10 cellular contexts compared by ENCODE assay signal in the genomic region with DNA sequence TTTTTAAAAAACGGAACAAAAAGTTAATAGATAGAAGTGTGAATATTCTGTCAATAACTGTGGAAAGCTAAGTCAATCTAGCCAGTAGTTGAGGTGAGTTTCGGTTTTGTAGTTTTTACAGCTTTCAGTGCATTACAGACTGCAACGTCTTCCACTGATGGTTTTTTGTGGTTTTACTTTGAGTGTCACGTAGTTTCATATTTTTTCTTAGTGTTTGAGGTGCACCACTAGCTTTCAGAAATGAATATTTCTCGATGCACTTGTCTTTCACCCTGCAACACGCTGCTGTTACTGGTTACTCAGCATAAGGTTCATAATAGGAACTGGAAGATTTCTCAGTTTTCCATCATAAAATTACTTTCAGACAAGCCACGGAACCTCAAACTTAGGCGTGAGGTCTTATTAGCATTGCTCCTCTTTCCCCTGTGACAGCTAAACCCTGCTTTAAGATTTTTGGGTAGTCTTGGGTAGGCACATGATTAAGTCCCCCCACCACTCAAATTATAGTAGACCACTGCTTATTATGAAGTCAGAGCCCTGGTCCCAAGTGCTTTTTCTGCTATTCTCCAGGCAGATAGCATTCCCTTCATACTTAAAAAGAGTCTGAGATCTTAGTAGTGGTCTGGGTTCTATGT.
DNase-seq lines count a peak whose midpoint lies in the region; ATAC-seq and TF ChIP-seq lines count a peak whose summit lies in the region.
"Had no signal": no experiment of that assay in that cellular context is flagged by ENCODE, and none has a peak within 500 bp of the region (broad histone marks: within the 10 kb centered on the region; RNA-seq: fewer than 3 reads in every experiment).

No MANE protein-coding gene starts in this region.

- H4K20me1 ChIP-seq in OCI-LY1 (ENCODE audit: insufficient read depth, low read length): no peaks in the 10 kb centered on the region

- no peak overlapping the region for H3K14ac ChIP-seq in mesenchymal stem cell (ENCODE audit: low read length in 2 of 2)

- no peaks in the 10 kb centered on the region for H3K27me3 ChIP-seq in CD8-positive, alpha-beta memory T cell (ENCODE audit: insufficient read depth, low read length, poor library complexity, severe bottlenecking)
- no peaks in the 10 kb centered on the region for H3K27me3 ChIP-seq in OCI-LY1 (ENCODE audit: insufficient read depth, low read length)
- no peaks in the 10 kb centered on the region for H3K27me3 ChIP-seq in mesenchymal stem cell (ENCODE audit: control insufficient read depth in 1 of 2, insufficient read depth in 1 of 2, low read length in 2 of 2)
- H3K27me3 ChIP-seq: transverse colon had no signal

- H3K4me2 ChIP-seq in OCI-LY1 (ENCODE audit: low read length) (peak overlapping the region; percentile 47), mesenchymal stem cell (ENCODE audit: low read length, poor library complexity, severe bottlenecking) (no peak overlapping the region)

- H3K4me1 Mint-ChIP-seq in CD8-positive, alpha-beta memory T cell: peaks cover 16 to 39% (median 28%) of the 10 kb centered on the region in 3 donors

- no peak overlapping the region for H4K91ac ChIP-seq in mesenchymal stem cell (ENCODE audit: low read length)

- H2BK5ac ChIP-seq in mesenchymal stem cell (ENCODE audit: low read depth, low read length, poor library complexity, severe bottlenecking): no peak overlapping the region

- no peak overlapping the region; the same call in 1 of the 2 replicates for H3K9ac ChIP-seq in OCI-LY1 (ENCODE audit: low read length)
- H3K9ac ChIP-seq in mesenchymal stem cell (ENCODE audit: low read length): no peak overlapping the region

- no peaks in the 10 kb centered on the region for H3K9me2 ChIP-seq in OCI-LY1 (ENCODE audit: low read depth, low read length)

- no peak overlapping the region for H2BK120ac ChIP-seq in mesenchymal stem cell (ENCODE audit: low read depth, low read length)

- POLR2A ChIA-PET in CD8-positive, alpha-beta memory T cell (lab: Charles Lee): no interaction called here

- peaks cover 0 to 2% (median 0%) of the 10 kb centered on the region in 5 donors for H3K9me3 Mint-ChIP-seq in CD8-positive, alpha-beta memory T cell

- ATAC-seq in GM18907 (IDR thresholded peaks at IDR 0.05; ENCODE audit: unreplicated experiment): peak; percentile 98
- peak; percentile 96 for ATAC-seq in HG02798 (IDR thresholded peaks at IDR 0.05; ENCODE audit: poor library complexity, unreplicated experiment)

- no peak overlapping the region for H2BK15ac ChIP-seq in mesenchymal stem cell (ENCODE audit: low read depth, poor library complexity, severe bottlenecking)

- H2BK12ac ChIP-seq in mesenchymal stem cell (ENCODE audit: low read length in 2 of 2): no peak overlapping the region

- H3K23ac ChIP-seq in mesenchymal stem cell (ENCODE audit: low read length in 2 of 2): no peak overlapping the region

- CTCF ChIA-PET in CD8-positive, alpha-beta memory T cell (lab: Charles Lee): no interaction called here

- H3K79me1 ChIP-seq in mesenchymal stem cell (replicated peaks; ENCODE audit: low read length, poor library complexity, severe bottlenecking): no peaks in the 10 kb centered on the region

- H3K36me3 Mint-ChIP-seq in CD8-positive, alpha-beta memory T cell: peaks cover 0 to 1% (median 0%) of the 10 kb centered on the region in 3 donors

- no peak overlapping the region for H3K27ac ChIP-seq in CD8-positive, alpha-beta memory T cell (ENCODE audit: low read depth, low read length)
- H3K27ac ChIP-seq in OCI-LY1 (ENCODE audit: low read depth, low read length, poor library complexity, severe bottlenecking): peak overlapping the region; percentile 56
- H3K27ac ChIP-seq in mesenchymal stem cell (ENCODE audit: low read length, poor library complexity, severe bottlenecking): no peak overlapping the region
- H3K27ac ChIP-seq: transverse colon had no signal

- H4K8ac ChIP-seq in mesenchymal stem cell (ENCODE audit: low read length): no peak overlapping the region

- WGBS in mesenchymal stem cell: 81% methylated on average over 8 of the region's 8 CpGs

- no peaks in the 10 kb centered on the region for H3K4me1 ChIP-seq in CD8-positive, alpha-beta memory T cell (ENCODE audit: insufficient read depth, low read length)
- H3K4me1 ChIP-seq in OCI-LY1 (ENCODE audit: insufficient read depth, low read length, severe bottlenecking) (peaks cover 29% of the 10 kb centered on the region), mesenchymal stem cell (ENCODE audit: control insufficient read depth, insufficient read depth, low read depth, low read length) (no peaks in the 10 kb centered on the region)
- H3K4me1 ChIP-seq: transverse colon had no signal

- H3K4me3 Mint-ChIP-seq in CD8-positive, alpha-beta memory T cell: peak overlapping the region; percentile 70 to 84 (median 80)

- H3F3A ChIP-seq in OCI-LY1 (ENCODE audit: insufficient read depth, low read length): no peaks in the 10 kb centered on the region

- no peaks in the 10 kb centered on the region for H3K36me3 ChIP-seq in CD8-positive, alpha-beta memory T cell (ENCODE audit: insufficient read depth, low read length)
- H3K36me3 ChIP-seq in OCI-LY1 (ENCODE audit: insufficient read depth, low read length) (no peaks in the 10 kb centered on the region), mesenchymal stem cell (ENCODE audit: control insufficient read depth in 1 of 2, insufficient read depth in 2 of 2, low read depth in 1 of 2, low read length in 2 of 2) (no peaks in the 10 kb centered on the region)
- H3K36me3 ChIP-seq: transverse colon had no signal

- peak in 1 of 5 donors; percentile 4 for DNase-seq in CD8-positive, alpha-beta memory T cell
- DNase-seq in mesenchymal stem cell: no peak
- DNase-seq in NCI-H2029 treated with DMSO at 0.1 percent for 48 hours (lab: John Stamatoyannopoulos, UW): no peak
- no peak for DNase-seq in D341Med (ENCODE audit: low spot score)
- DNase-seq in NCI-H1417 treated with DMSO at 0.1 percent for 48 hours (lab: John Stamatoyannopoulos, UW): no peak
- DNase-seq: aorta, transverse colon had no signal

- H3K27ac Mint-ChIP-seq in CD8-positive, alpha-beta memory T cell: peak overlapping the region; percentile 21 to 83 (median 68)

- H2AFZ ChIP-seq in OCI-LY1 (ENCODE audit: low read length): no peak overlapping the region
- no peak overlapping the region for H2AFZ ChIP-seq in mesenchymal stem cell (ENCODE audit: low read depth, low read length)

- no peaks in the 10 kb centered on the region for H3K9me3 ChIP-seq in CD8-positive, alpha-beta memory T cell (ENCODE audit: low read length)
- no peaks in the 10 kb centered on the region for H3K9me3 ChIP-seq in OCI-LY1 (ENCODE audit: low read length)
- peaks cover 4% of the 10 kb centered on the region for H3K9me3 ChIP-seq in mesenchymal stem cell (ENCODE audit: control insufficient read depth, low read length)
- H3K9me3 ChIP-seq: transverse colon had no signal

- H3K27me3 Mint-ChIP-seq in CD8-positive, alpha-beta memory T cell: peaks cover 0 to 1% of the 10 kb centered on the region in 2 donors

- H3K18ac ChIP-seq in mesenchymal stem cell (ENCODE audit: low read depth in 1 of 2, low read length in 2 of 2): no peak overlapping the region

- H3K4me3 ChIP-seq in CD8-positive, alpha-beta memory T cell (ENCODE audit: low read length): no peak overlapping the region
- H3K4me3 ChIP-seq in OCI-LY1 (ENCODE audit: low read depth, low read length, poor library complexity, severe bottlenecking): peak overlapping the region; percentile 37
- no peak overlapping the region for H3K4me3 ChIP-seq in mesenchymal stem cell (ENCODE audit: insufficient read depth in 1 of 2, low read depth in 1 of 2, low read length in 2 of 2)
- H3K4me3 ChIP-seq: transverse colon had no signal

- no peak for TF ChIP-seq CTCF in OCI-LY1 (IDR thresholded peaks at IDR 0.05; ENCODE audit: low read length)

- no peak overlapping the region for H2AK5ac ChIP-seq in mesenchymal stem cell (ENCODE audit: low read length, severe bottlenecking)

- H3K4ac ChIP-seq in mesenchymal stem cell (ENCODE audit: low read depth in 1 of 2, low read length in 2 of 2): no peak overlapping the region

- no peaks in the 10 kb centered on the region for H3K79me2 ChIP-seq in OCI-LY1 (ENCODE audit: insufficient read depth, low read length)
